Comparison of ENCODE assay signal across 1 cellular context in genomic region chr17:38853292-38854219, GRCh38.
TF ChIP-seq lines count a peak whose summit lies in the region.

Gene RPL23 (minus strand): TSS chr17:38853721. CDS start chr17:38853710, 11 bp downstream.

TF ChIP-seq in WTC11, 78 proteins besides CTCF, POLR2A, EP300 and RAD21 (continued from another document):
- peak; percentile 57; the same call in 1 of the 2 replicates for TF ChIP-seq ARID4B (CRISPR knock-in tag; IDR thresholded peaks at IDR 0.05; ENCODE audit: borderline replicate concordance)
- TF ChIP-seq ZNF425 (CRISPR knock-in tag; conservative IDR thresholded peaks at IDR 0.05) = no peak
- TF ChIP-seq USF2 (CRISPR knock-in tag; IDR thresholded peaks at IDR 0.05) = peak; percentile 96
- TF ChIP-seq NFE2L1 (CRISPR knock-in tag; IDR thresholded peaks at IDR 0.05) = peak; percentile 29; the same call in 1 of the 2 replicates
- TF ChIP-seq SMAD4 (CRISPR knock-in tag; IDR thresholded peaks at IDR 0.05) = no peak
- TF ChIP-seq PREB (CRISPR knock-in tag; IDR thresholded peaks at IDR 0.05; ENCODE audit: borderline replicate concordance) = no peak
- TF ChIP-seq FOXP4 (CRISPR knock-in tag; IDR thresholded peaks at IDR 0.05) = no peak
- no peak for TF ChIP-seq ATF1 (CRISPR knock-in tag; IDR thresholded peaks at IDR 0.05)
- TF ChIP-seq USF1 (CRISPR knock-in tag; IDR thresholded peaks at IDR 0.05) = peak; percentile 97
- 0 out of 2 replicates have a peak, but pooled peaks have one; percentile 8 for TF ChIP-seq NFYB (CRISPR knock-in tag; conservative IDR thresholded peaks at IDR 0.05; ENCODE audit: low read depth)
- TF ChIP-seq IRF1 (CRISPR knock-in tag; IDR thresholded peaks at IDR 0.05) = peak; percentile 67; the same call in 1 of the 2 replicates
- TF ChIP-seq PRDM15 (CRISPR knock-in tag; IDR thresholded peaks at IDR 0.05) = no peak
- peak; percentile 97 for TF ChIP-seq CREM (CRISPR knock-in tag; IDR thresholded peaks at IDR 0.05)
- TF ChIP-seq AR (CRISPR knock-in tag; IDR thresholded peaks at IDR 0.05) = no peak
- no peak; the same call in 1 of the 2 replicates for TF ChIP-seq FOXK1 (CRISPR knock-in tag; IDR thresholded peaks at IDR 0.05)
- TF ChIP-seq NR2C2 (CRISPR knock-in tag; IDR thresholded peaks at IDR 0.05) = peak; percentile 10; the same call in 1 of the 2 replicates
